In genomic region chr1:229247871-229248270, GRCh38 we compare ENCODE assay signal across 16 cellular contexts. TPM values are rescaled to one million over a fixed set of nuclear protein-coding genes. Genes with fewer than 3 reads are reported as not detected.
DNase-seq lines count a peak whose midpoint lies in the region; TF ChIP-seq lines count a peak whose summit lies in the region.
"Had no signal": no experiment of that assay in that cellular context is flagged by ENCODE, and none has a peak within 500 bp of the region (broad histone marks: within the 10 kb centered on the region; RNA-seq: fewer than 3 reads in every experiment).

No MANE protein-coding gene starts in this region.

- H3K79me2 ChIP-seq in mesendoderm (ENCODE audit: control insufficient read depth, insufficient read depth, low read length): no peaks in the 10 kb centered on the region

- H2BK5ac ChIP-seq in mesendoderm (ENCODE audit: low read length): no peak overlapping the region

- H3K18ac ChIP-seq in mesendoderm (ENCODE audit: low read length): no peak overlapping the region

- H3K23ac ChIP-seq in mesendoderm (ENCODE audit: low read length): no peak overlapping the region

- H3K4me1 Mint-ChIP-seq in endodermal cell: peaks cover 16% of the 10 kb centered on the region
- peaks cover 2% of the 10 kb centered on the region for H3K4me1 Mint-ChIP-seq in glutamatergic neuron (ENCODE audit: low read depth, unreplicated experiment)

- H3K9ac ChIP-seq in endodermal cell (ENCODE audit: extremely low read depth, low read length, poor library complexity, severe bottlenecking) (no peak overlapping the region), mesendoderm (ENCODE audit: low read length) (no peak overlapping the region)

- no peak overlapping the region for H3K4me2 ChIP-seq in mesendoderm (ENCODE audit: low read length)

- no peak overlapping the region for H2AK5ac ChIP-seq in mesendoderm (ENCODE audit: low read length)

- H4K8ac ChIP-seq in mesendoderm (ENCODE audit: low read depth, low read length): no peak overlapping the region

- DNase-seq in NCI-H82 (lab: John Stamatoyannopoulos, UW) (peak; percentile 97), endodermal cell (peak; percentile 34), glutamatergic neuron (no peak), GF-D8 (lab: John Stamatoyannopoulos, UW) (no peak), mesendoderm (no peak)
- DNase-seq: BE2C; C1 segment of cervical spinal cord; Caco-2; CD4-positive, alpha-beta T cell; DMS79; GDM1; H7; KBM-7 had no signal

- H3K27me3 ChIP-seq in endodermal cell (ENCODE audit: control insufficient read depth, insufficient read depth, low read length, poor library complexity, severe bottlenecking) (no peaks in the 10 kb centered on the region), mesendoderm (ENCODE audit: insufficient read depth, low read length, poor library complexity) (no peaks in the 10 kb centered on the region)
- H3K27me3 ChIP-seq: BE2C had no signal

- H2BK15ac ChIP-seq in mesendoderm (replicated peaks; ENCODE audit: low read depth): no peak overlapping the region

- H2BK120ac ChIP-seq in mesendoderm (ENCODE audit: low read depth, low read length): no peak overlapping the region

- H3K4me1 ChIP-seq in HEK293 (ENCODE audit: control insufficient read depth, insufficient read depth, low read length) (peaks cover 4% of the 10 kb centered on the region), endodermal cell (ENCODE audit: control insufficient read depth, insufficient read depth, low read length) (no peaks in the 10 kb centered on the region), mesendoderm (ENCODE audit: control insufficient read depth, low read depth, low read length) (peaks cover 6% of the 10 kb centered on the region)

- no peaks in the 10 kb centered on the region for H3K36me3 ChIP-seq in HEK293 (ENCODE audit: control insufficient read depth in 2 of 2, insufficient read depth in 1 of 2, low read length in 2 of 2)
- H3K36me3 ChIP-seq in endodermal cell (ENCODE audit: control insufficient read depth, insufficient read depth, low read length): no peaks in the 10 kb centered on the region
- no peaks in the 10 kb centered on the region for H3K36me3 ChIP-seq in mesendoderm (ENCODE audit: control insufficient read depth, insufficient read depth, low read length)
- H3K36me3 ChIP-seq: BE2C had no signal

- WGBS in endodermal cell (ENCODE audit: insufficient coverage in 1 of 2, insufficient read length in 1 of 2), 2 experiments: 83% methylated on average over 2 of the region's 2 CpGs; no CpG with 5 or more reads in 1 of the 2 experiments
- no CpG with 5 or more reads among the region's 2 CpGs for WGBS in mesendoderm (ENCODE audit: extremely low coverage, insufficient coverage, low lambda C conversion rate)

- CTCF ChIA-PET in HEK293 (lab: Yijun Ruan, JAX): no interaction called here

- H3K27ac ChIP-seq in HEK293 (ENCODE audit: extremely low read depth, low read depth, low read length) (no peak overlapping the region), endodermal cell (ENCODE audit: low read depth, low read length) (no peak overlapping the region), mesendoderm (ENCODE audit: low read depth, low read length) (no peak overlapping the region)

- H3K4me3 Mint-ChIP-seq in endodermal cell: no peak overlapping the region
- H3K4me3 Mint-ChIP-seq in glutamatergic neuron (ENCODE audit: unreplicated experiment): no peak overlapping the region
- H3K4me3 Mint-ChIP-seq: CD4-positive, alpha-beta T cell; GM23338; IgD-negative memory B cell had no signal

- H3K36me3 Mint-ChIP-seq in endodermal cell (ENCODE audit: low read depth) (no peaks in the 10 kb centered on the region), glutamatergic neuron (ENCODE audit: unreplicated experiment) (no peaks in the 10 kb centered on the region)

- H3K4me3 ChIP-seq in HEK293 (ENCODE audit: low read depth, low read length) (no peak overlapping the region), endodermal cell (ENCODE audit: low read length) (no peak overlapping the region), mesendoderm (ENCODE audit: low read length) (no peak overlapping the region)
- H3K4me3 ChIP-seq: GM23338 had no signal

- POLR2A ChIA-PET in HEK293 (lab: Yijun Ruan, JAX): no interaction called here

- peaks cover 5% of the 10 kb centered on the region; the same call in 1 of the 2 replicates for H3K9me3 ChIP-seq in HEK293 (ENCODE audit: control insufficient read depth, insufficient read depth, low read depth, low read length)
- H3K9me3 ChIP-seq in endodermal cell (ENCODE audit: control insufficient read depth, low read length): peaks cover 7% of the 10 kb centered on the region
- H3K9me3 ChIP-seq: BE2C, Caco-2 had no signal

- H3K27me3 Mint-ChIP-seq in endodermal cell (ENCODE audit: insufficient read depth) (peaks cover 5% of the 10 kb centered on the region), glutamatergic neuron (ENCODE audit: unreplicated experiment) (peaks cover 3% of the 10 kb centered on the region)
- H3K27me3 Mint-ChIP-seq: CD4-positive, alpha-beta T cell had no signal

- peaks cover 14% of the 10 kb centered on the region for H3K9me3 Mint-ChIP-seq in endodermal cell
- H3K9me3 Mint-ChIP-seq in glutamatergic neuron (ENCODE audit: unreplicated experiment): no peaks in the 10 kb centered on the region

- H3K4ac ChIP-seq in mesendoderm (ENCODE audit: low read depth, low read length): no peak overlapping the region

- H3K27ac Mint-ChIP-seq in endodermal cell: no peak overlapping the region
- no peak overlapping the region for H3K27ac Mint-ChIP-seq in glutamatergic neuron (ENCODE audit: unreplicated experiment)
- H3K27ac Mint-ChIP-seq: GM23338, IgD-negative memory B cell had no signal

- H3K56ac ChIP-seq in mesendoderm (ENCODE audit: low read length): no peak overlapping the region

- H4K5ac ChIP-seq in mesendoderm (ENCODE audit: low read length): no peak overlapping the region

- H3K79me1 ChIP-seq in mesendoderm (ENCODE audit: low read length): no peaks in the 10 kb centered on the region

- TF ChIP-seq CTCF in HEK293 (tag by site-specific recombination; IDR thresholded peaks at IDR 0.05) (no peak), endodermal cell (conservative IDR thresholded peaks at IDR 0.05) (no peak), glutamatergic neuron (IDR thresholded peaks at IDR 0.05; ENCODE audit: partially characterized antibody, unreplicated experiment) (no peak)

TF ChIP-seq in HEK293, 187 proteins besides CTCF, POLR2A, EP300 and RAD21:
- TF ChIP-seq TRIM28 (IDR thresholded peaks at IDR 0.05; ENCODE audit: borderline replicate concordance, low read length) (0 out of 2 replicates have a peak, but pooled peaks have one; percentile 16), ZNF529 (tag by site-specific recombination; IDR thresholded peaks at IDR 0.05; ENCODE audit: insufficient replicate concordance) (no peak), REPIN1 (tag by site-specific recombination; IDR thresholded peaks at IDR 0.05; ENCODE audit: low read depth) (no peak)
- TF ChIP-seq, protein P1, sequence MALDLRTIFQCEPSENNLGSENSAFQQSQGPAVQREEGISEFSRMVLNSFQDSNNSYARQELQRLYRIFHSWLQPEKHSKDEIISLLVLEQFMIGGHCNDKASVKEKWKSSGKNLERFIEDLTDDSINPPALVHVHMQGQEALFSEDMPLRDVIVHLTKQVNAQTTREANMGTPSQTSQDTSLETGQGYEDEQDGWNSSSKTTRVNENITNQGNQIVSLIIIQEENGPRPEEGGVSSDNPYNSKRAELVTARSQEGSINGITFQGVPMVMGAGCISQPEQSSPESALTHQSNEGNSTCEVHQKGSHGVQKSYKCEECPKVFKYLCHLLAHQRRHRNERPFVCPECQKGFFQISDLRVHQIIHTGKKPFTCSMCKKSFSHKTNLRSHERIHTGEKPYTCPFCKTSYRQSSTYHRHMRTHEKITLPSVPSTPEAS (tag by site-specific recombination; IDR thresholded peaks at IDR 0.05): peak; percentile 49; the same call in 1 of the 2 replicates

RNA-seq across cellular contexts. Expression of gene RAB4A, which starts 23.0 kb away (rescaled TPM):
- total RNA-seq in endodermal cell (10 to 100 TPM; 46.2 to 48.9 TPM), glutamatergic neuron (ENCODE audit: unreplicated experiment) (63.0 TPM)
- 46.9 TPM for polyA plus RNA-seq in endodermal cell (2013, experiment 1 of 2)
- 43.4 TPM for polyA plus RNA-seq in endodermal cell (2013, experiment 2 of 2)
- 24.8 TPM for polyA plus RNA-seq in mesendoderm (2013, experiment 1 of 2)
- 24.2 TPM for polyA plus RNA-seq in mesendoderm (2013, experiment 2 of 2)

Comparison
In these comparisons a context has a peak if more than half of its experiments do, and no peak if none do; other contexts are left out.
1. DNase-seq: peak in NCI-H82 (single experiment) and endodermal cell (single experiment); none in glutamatergic neuron (single experiment), GF-D8 (single experiment) and mesendoderm (single experiment).